ENCODE assay signal across 9 cellular contexts in the genomic region with DNA sequence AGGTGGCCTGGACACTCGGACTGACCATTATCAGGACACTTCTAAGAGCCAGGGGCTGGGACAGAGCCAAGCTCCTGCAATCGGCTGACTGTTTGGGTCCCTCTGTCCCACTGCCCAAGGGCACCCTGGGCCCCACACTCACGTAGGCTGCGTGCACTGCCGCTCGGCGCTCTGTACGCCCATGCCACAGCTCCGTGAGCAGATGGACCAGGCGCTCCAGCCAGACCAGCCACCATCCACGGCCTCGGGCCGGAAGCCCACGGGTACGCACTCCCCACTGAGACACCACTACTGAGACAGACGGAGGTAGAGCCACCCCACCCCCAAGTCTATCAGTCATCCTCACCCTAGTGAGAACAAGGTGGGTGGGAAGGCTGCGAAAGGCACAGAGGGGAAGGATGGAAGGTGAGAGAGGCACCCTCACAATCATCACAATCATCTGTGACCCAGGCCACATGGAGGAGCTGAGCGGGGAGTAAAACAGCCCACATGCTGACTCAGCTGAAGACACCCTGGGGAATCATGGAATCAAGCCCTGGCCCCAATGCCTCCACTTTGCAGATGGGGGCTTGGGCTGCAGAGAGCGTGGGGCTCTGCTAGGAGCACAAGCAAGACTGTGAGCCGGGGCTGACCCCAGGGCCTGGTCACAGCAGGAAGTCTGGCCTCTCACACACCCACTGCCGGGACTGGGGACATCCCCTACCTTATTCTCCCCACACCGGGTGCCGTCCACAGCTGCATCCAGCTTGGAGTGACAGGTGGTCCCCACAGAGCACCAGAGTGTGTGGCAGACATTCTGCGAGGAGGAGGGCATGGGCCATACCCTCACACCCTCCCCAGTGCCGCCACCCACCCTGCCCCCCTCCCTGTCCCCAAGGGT. TPM values are rescaled to one million over a fixed set of nuclear protein-coding genes. Genes with fewer than 3 reads are reported as not detected.
DNase-seq lines count a peak whose midpoint lies in the region; ATAC-seq, FAIRE-seq and TF ChIP-seq lines count a peak whose summit lies in the region.
"Not testable (repeated sequence)": the region's sequence is repeated elsewhere in the genome, so short reads cannot be mapped to it uniquely, and the experiment has no call there.
"Had no signal": no experiment of that assay in that cellular context is flagged by ENCODE, and none has a peak within 500 bp of the region (broad histone marks: within the 10 kb centered on the region; RNA-seq: fewer than 3 reads in every experiment).

No MANE protein-coding gene starts in this region.

- H3K4me2 ChIP-seq in neural progenitor cell = not testable (repeated sequence)

- H3K9me3 Mint-ChIP-seq in activated naive CD4-positive, alpha-beta T cell treated with anti-CD3 and anti-CD28 coated beads, Interleukin-2, amount 50 U/mL, for 24 hours; neural progenitor cell; stimulated activated effector memory CD8-positive, alpha-beta T cell treated with anti-CD3 and anti-CD28 coated beads, Interleukin-12 subunit alpha, Interleukin-12 subunit beta, amount 100 ng/mL, for 72 hours: not testable (repeated sequence)

- not testable (repeated sequence) for H3K79me2 ChIP-seq in neural progenitor cell (ENCODE audit: low read depth)

- H3K27ac ChIP-seq in HEK293 (ENCODE audit: extremely low read depth, low read depth, low read length); kidney (ENCODE audit: low read depth in 2 of 2, low read length in 2 of 2); neural progenitor cell: not testable (repeated sequence)

- not testable (repeated sequence) for DNase-seq in bronchial epithelial cell (ENCODE audit: low read depth); neural progenitor cell (ENCODE audit: low spot score); stimulated activated effector memory CD8-positive, alpha-beta T cell treated with anti-CD3 and anti-CD28 coated beads, Interleukin-12 subunit alpha, Interleukin-12 subunit beta, amount 100 ng/mL, for 72 hours (ENCODE audit: low spot score in 2 of 2)
- DNase-seq in left cardiac atrium (peak; percentile 10), kidney (peak; percentile 60)

- not testable (repeated sequence) for H3K4me1 ChIP-seq in HEK293 (ENCODE audit: control insufficient read depth, insufficient read depth, low read length); kidney (ENCODE audit: control insufficient read depth in 1 of 2, insufficient read depth in 1 of 2, low read depth in 1 of 2, low read length in 2 of 2); neural progenitor cell

- not testable (repeated sequence) for H3K4me1 Mint-ChIP-seq in activated naive CD4-positive, alpha-beta T cell treated with anti-CD3 and anti-CD28 coated beads, Interleukin-2, amount 50 U/mL, for 24 hours; neural progenitor cell; stimulated activated effector memory CD8-positive, alpha-beta T cell treated with anti-CD3 and anti-CD28 coated beads, Interleukin-12 subunit alpha, Interleukin-12 subunit beta, amount 100 ng/mL, for 72 hours

- not testable (repeated sequence) for H3K27me3 Mint-ChIP-seq in activated naive CD4-positive, alpha-beta T cell treated with anti-CD3 and anti-CD28 coated beads, Interleukin-2, amount 50 U/mL, for 24 hours; neural progenitor cell (ENCODE audit: insufficient read depth, low read depth)

- intact Hi-C loops in left cardiac atrium (cut with DNase I); kidney (cut with DNase I): not testable (repeated sequence)

- H3K4me3 ChIP-seq in HEK293 (ENCODE audit: low read depth, low read length); bronchial epithelial cell (ENCODE audit: low read depth, low read length); kidney (ENCODE audit: low read length in 2 of 2); neural progenitor cell: not testable (repeated sequence)

- not testable (repeated sequence) for H3K9me3 ChIP-seq in HEK293 (ENCODE audit: control insufficient read depth, insufficient read depth, low read depth, low read length); kidney (ENCODE audit: control insufficient read depth in 1 of 2, low read length in 2 of 2); neural progenitor cell (ENCODE audit: low read depth)

- CTCF ChIA-PET in HEK293 (lab: Yijun Ruan, JAX) = not testable (repeated sequence)

- not testable (repeated sequence) for H3F3A ChIP-seq in neural progenitor cell (ENCODE audit: low read depth)

- not testable (repeated sequence) for H3K36me3 Mint-ChIP-seq in activated naive CD4-positive, alpha-beta T cell treated with anti-CD3 and anti-CD28 coated beads, Interleukin-2, amount 50 U/mL, for 24 hours; neural progenitor cell; stimulated activated effector memory CD8-positive, alpha-beta T cell treated with anti-CD3 and anti-CD28 coated beads, Interleukin-12 subunit alpha, Interleukin-12 subunit beta, amount 100 ng/mL, for 72 hours

- not testable (repeated sequence) for H2AFZ ChIP-seq in neural progenitor cell (replicated peaks)

- POLR2A ChIA-PET in HEK293 (lab: Yijun Ruan, JAX) = not testable (repeated sequence)

- not testable (repeated sequence) for H3K4me3 Mint-ChIP-seq in activated naive CD4-positive, alpha-beta T cell treated with anti-CD3 and anti-CD28 coated beads, Interleukin-2, amount 50 U/mL, for 24 hours; neural progenitor cell; stimulated activated effector memory CD8-positive, alpha-beta T cell treated with anti-CD3 and anti-CD28 coated beads, Interleukin-12 subunit alpha, Interleukin-12 subunit beta, amount 100 ng/mL, for 72 hours

- ATAC-seq in left cardiac atrium; stimulated activated effector memory CD8-positive, alpha-beta T cell treated with anti-CD3 and anti-CD28 coated beads, Interleukin-12 subunit alpha, Interleukin-12 subunit beta, amount 100 ng/mL, for 72 hours: not testable (repeated sequence)

- H3K36me3 ChIP-seq in HEK293 (ENCODE audit: control insufficient read depth in 2 of 2, insufficient read depth in 1 of 2, low read length in 2 of 2); bronchial epithelial cell (ENCODE audit: control insufficient read depth, insufficient read depth, low read length); kidney (ENCODE audit: control insufficient read depth in 1 of 2, insufficient read depth in 2 of 2, low read length in 2 of 2); neural progenitor cell: not testable (repeated sequence)

- not testable (repeated sequence) for H3K27me3 ChIP-seq in bronchial epithelial cell (ENCODE audit: control insufficient read depth, insufficient read depth, low read length); neural progenitor cell

- TF ChIP-seq CTCF in HEK293 (tag by site-specific recombination; IDR thresholded peaks at IDR 0.05); bronchial epithelial cell (IDR thresholded peaks at IDR 0.05; ENCODE audit: insufficient read depth, low read length, severe bottlenecking); kidney (IDR thresholded peaks at IDR 0.05; ENCODE audit: borderline replicate concordance, extremely low read depth, insufficient read depth); neural progenitor cell (IDR thresholded peaks at IDR 0.05): not testable (repeated sequence)

- peak overlapping the region; percentile 30 for H3K27ac Mint-ChIP-seq in activated naive CD4-positive, alpha-beta T cell treated with anti-CD3 and anti-CD28 coated beads, Interleukin-2, amount 50 U/mL, for 24 hours
- H3K27ac Mint-ChIP-seq in neural progenitor cell = peak overlapping the region; percentile 42
- H3K27ac Mint-ChIP-seq in stimulated activated effector memory CD8-positive, alpha-beta T cell treated with anti-CD3 and anti-CD28 coated beads, Interleukin-12 subunit alpha, Interleukin-12 subunit beta, amount 100 ng/mL, for 72 hours = peak overlapping the region; percentile 18

- H4K20me1 ChIP-seq in neural progenitor cell (ENCODE audit: low read depth) = not testable (repeated sequence)

- not testable (repeated sequence) for H3K9ac ChIP-seq in kidney (ENCODE audit: low read length in 2 of 2); neural progenitor cell

- peak; percentile 43 for FAIRE-seq in bronchial epithelial cell (lab: Jason Lieb, UNC)
- not testable (repeated sequence) for FAIRE-seq in kidney (lab: Jason Lieb, UNC)

TF ChIP-seq in HEK293, 187 proteins besides CTCF, POLR2A, EP300 and RAD21:
- TF ChIP-seq EGR2 (tag by site-specific recombination; IDR thresholded peaks at IDR 0.05; ENCODE audit: low read depth) (peak; percentile 45; the same call in 1 of the 2 replicates), ZIC2 (tag by site-specific recombination; IDR thresholded peaks at IDR 0.05) (0 out of 2 replicates have a peak, but pooled peaks have one; percentile 19), ZFHX2 (tag by site-specific recombination; conservative IDR thresholded peaks at IDR 0.05) (0 out of 2 replicates have a peak, but pooled peaks have one; percentile 15), GLIS2 (tag by site-specific recombination; IDR thresholded peaks at IDR 0.05) (0 out of 2 replicates have a peak, but pooled peaks have one; percentile 9)

RNA-seq across cellular contexts. Expression of gene ADAMTS7, which starts 35.0 kb away (rescaled TPM):
- total RNA-seq in bronchial epithelial cell (0.51 and 0.53 TPM in 2 replicates), left cardiac atrium (10 to 100 TPM; 35.8 to 45.9 TPM), kidney (3.1 TPM), neural progenitor cell (ENCODE audit: low replicate concordance) (19.2 and 56.6 TPM in 2 replicates)
- polyA plus RNA-seq in kidney (ENCODE audit: insufficient read depth, low read depth, low replicate concordance) = 0.82 TPM
- total RNA-seq: CD4-positive, CD25-positive, alpha-beta regulatory T cell had no signal
- polyA plus RNA-seq: CD4-positive, CD25-positive, alpha-beta regulatory T cell; CD8-positive, alpha-beta memory T cell had no signal
